12 cellular contexts compared by ENCODE assay signal in genomic region chr2:168434164-168434563, GRCh38. TPM values are rescaled to one million over a fixed set of nuclear protein-coding genes. Genes with fewer than 3 reads are reported as not detected.
DNase-seq lines count a peak whose midpoint lies in the region; ATAC-seq and TF ChIP-seq lines count a peak whose summit lies in the region.
"Had no signal": no experiment of that assay in that cellular context is flagged by ENCODE, and none has a peak within 500 bp of the region (broad histone marks: within the 10 kb centered on the region; RNA-seq: fewer than 3 reads in every experiment).

No MANE protein-coding gene starts in this region.

- no peak for ATAC-seq in DND-41 (ENCODE audit: insufficient read depth, low read depth)
- no peak for ATAC-seq in GM18517 (IDR thresholded peaks at IDR 0.05; ENCODE audit: unreplicated experiment)
- no peak for ATAC-seq in GM19328 (IDR thresholded peaks at IDR 0.05; ENCODE audit: unreplicated experiment)
- no peak for ATAC-seq in GM19397 (IDR thresholded peaks at IDR 0.05; ENCODE audit: unreplicated experiment)
- ATAC-seq: CD8-positive, alpha-beta T cell; Panc1 had no signal

- TF ChIP-seq CTCF in DND-41 (IDR thresholded peaks at IDR 0.05; ENCODE audit: borderline replicate concordance, extremely low read depth, low read length, poor library complexity, severe bottlenecking), result no peak

- peaks cover 35% of the 10 kb centered on the region for H3K4me1 Mint-ChIP-seq in activated CD4-positive, alpha-beta memory T cell treated with anti-CD3 and anti-CD28 coated beads for 36 hours (ENCODE audit: low read depth)

- CTCF ChIA-PET in activated CD4-positive, alpha-beta memory T cell treated with anti-CD3 and anti-CD28 coated beads for 36 hours (lab: Charles Lee), result interaction anchor here (1.0 kb wide), 1 partner anchor 27 kb away, joined by 3 read pairs; no protein-coding TSS in a partner anchor

- DNase-seq in DND-41 (peak; percentile 8), NCI-H187 (lab: John Stamatoyannopoulos, UW) (peak; percentile 77 to 95), glomerular visceral epithelial cell (ENCODE audit: extremely low spot score) (peak; percentile 8)
- no peak for DNase-seq in activated CD4-positive, alpha-beta memory T cell treated with anti-CD3 and anti-CD28 coated beads for 36 hours
- DNase-seq: activated naive CD8-positive, alpha-beta T cell treated with anti-CD3 and anti-CD28 coated beads, Interleukin-2, amount 10 ng/mL, durations not matched to agents 7 days and 5 days; CD8-positive, alpha-beta T cell; natural killer cell had no signal

- POLR2A ChIA-PET in activated CD4-positive, alpha-beta memory T cell treated with anti-CD3 and anti-CD28 coated beads for 36 hours (lab: Charles Lee), result no interaction called here

- no peak overlapping the region for H3K27ac ChIP-seq in DND-41 (ENCODE audit: low read length)

- no peak overlapping the region for H3K27ac Mint-ChIP-seq in activated CD4-positive, alpha-beta memory T cell treated with anti-CD3 and anti-CD28 coated beads for 36 hours

- no peaks in the 10 kb centered on the region for H3K9me3 ChIP-seq in DND-41 (ENCODE audit: insufficient read depth, low read length, severe bottlenecking)

- peaks cover 15% of the 10 kb centered on the region for H3K4me1 ChIP-seq in DND-41 (ENCODE audit: insufficient read depth, low read length)

- H3K9ac ChIP-seq in DND-41 (ENCODE audit: low read depth, low read length), result no peak overlapping the region

- no peak overlapping the region for H3K4me3 ChIP-seq in DND-41 (ENCODE audit: low read depth in 1 of 2, low read length in 2 of 2)

- H3K36me3 Mint-ChIP-seq in activated CD4-positive, alpha-beta memory T cell treated with anti-CD3 and anti-CD28 coated beads for 36 hours, result no peaks in the 10 kb centered on the region
- H3K36me3 Mint-ChIP-seq: activated naive CD8-positive, alpha-beta T cell treated with anti-CD3 and anti-CD28 coated beads, Interleukin-2, amount 10 ng/mL, durations not matched to agents 7 days and 5 days; CD8-positive, alpha-beta T cell; natural killer cell had no signal

- H3K4me3 Mint-ChIP-seq in activated CD4-positive, alpha-beta memory T cell treated with anti-CD3 and anti-CD28 coated beads for 36 hours, result no peak overlapping the region
- H3K4me3 Mint-ChIP-seq: CD8-positive, alpha-beta T cell had no signal

- no peak overlapping the region for H2AFZ ChIP-seq in DND-41 (ENCODE audit: low read depth, low read length)

- H3K36me3 ChIP-seq in DND-41 (ENCODE audit: insufficient read depth, low read length), result no peaks in the 10 kb centered on the region

- no peaks in the 10 kb centered on the region for H3K27me3 ChIP-seq in DND-41 (ENCODE audit: insufficient read depth, low read length, poor library complexity)

- intact Hi-C loops in activated CD4-positive, alpha-beta memory T cell treated with anti-CD3 and anti-CD28 coated beads for 36 hours (cut with micrococcal nuclease), result loop anchor here (5.0 kb wide), 2 partner anchors 87 to 323 kb away; no protein-coding TSS in a partner anchor

- H3K27me3 Mint-ChIP-seq in activated CD4-positive, alpha-beta memory T cell treated with anti-CD3 and anti-CD28 coated beads for 36 hours, result no peaks in the 10 kb centered on the region
- H3K27me3 Mint-ChIP-seq: activated naive CD8-positive, alpha-beta T cell treated with anti-CD3 and anti-CD28 coated beads, Interleukin-2, amount 10 ng/mL, durations not matched to agents 7 days and 5 days had no signal

- no peaks in the 10 kb centered on the region for H4K20me1 ChIP-seq in DND-41 (ENCODE audit: insufficient read depth, low read length)

- no peaks in the 10 kb centered on the region for H3K9me3 Mint-ChIP-seq in activated CD4-positive, alpha-beta memory T cell treated with anti-CD3 and anti-CD28 coated beads for 36 hours
- H3K9me3 Mint-ChIP-seq: activated naive CD8-positive, alpha-beta T cell treated with anti-CD3 and anti-CD28 coated beads, Interleukin-2, amount 10 ng/mL, durations not matched to agents 7 days and 5 days; CD8-positive, alpha-beta T cell; natural killer cell had no signal

- H3K4me2 ChIP-seq in DND-41 (ENCODE audit: insufficient read depth, low read length), result no peak overlapping the region

- no peaks in the 10 kb centered on the region for H3K79me2 ChIP-seq in DND-41 (ENCODE audit: insufficient read depth, low read length)

TF ChIP-seq in PFSK-1, 5 proteins besides CTCF, POLR2A, EP300 and RAD21:
- TF ChIP-seq POLR2AphosphoS5 (IDR thresholded peaks at IDR 0.05; ENCODE audit: low read depth, low read length) (peak; percentile 45; the same call in 1 of the 2 replicates), TAF1 (IDR thresholded peaks at IDR 0.05; ENCODE audit: borderline replicate concordance, insufficient read depth, low read length) (no peak)
TF ChIP-seq in PFSK-1: peak in this region for 1.

RNA-seq across cellular contexts. Expression of gene CERS6, which starts 21.9 kb away (rescaled TPM):
- 4.0 TPM for polyA plus RNA-seq in PFSK-1 (2012; ENCODE audit: insufficient read length, low read depth)
- total RNA-seq in activated CD4-positive, alpha-beta memory T cell treated with anti-CD3 and anti-CD28 coated beads for 36 hours, result 1 to 10 TPM; 8.9 to 9.2 TPM
